1 cellular context compared by ENCODE assay signal in genomic region chr16:29807426-29808218, GRCh38.
A peak's percentile ranks its signal among the peaks of the same experiment; 100 is the strongest.
TF ChIP-seq lines count a peak whose summit lies in the region.

No MANE protein-coding gene starts in this region.

TF ChIP-seq in HepG2, 621 proteins besides CTCF, POLR2A, EP300 and RAD21 (continued from another document and continues in another):
- TF ChIP-seq MNT (IDR thresholded peaks at IDR 0.05) (peak; percentile 88), ZNF354B (CRISPR knock-in tag; IDR thresholded peaks at IDR 0.05) (peak; percentile 88; the same call in 1 of the 2 replicates), RCOR2 (CRISPR knock-in tag; IDR thresholded peaks at IDR 0.05) (0 out of 2 replicates have a peak, but pooled peaks have one; percentile 29), IKZF4 (CRISPR knock-in tag; IDR thresholded peaks at IDR 0.05; ENCODE audit: borderline replicate concordance, low read depth, not compliant biosample characterization) (peak; percentile 98), MED8 (CRISPR knock-in tag; IDR thresholded peaks at IDR 0.05; ENCODE audit: insufficient replicate concordance) (peak; percentile 90), ERF (CRISPR knock-in tag; IDR thresholded peaks at IDR 0.05) (peak; percentile 96), PCBP1 (IDR thresholded peaks at IDR 0.05; ENCODE audit: borderline replicate concordance, low read depth, low read length) (peak; percentile 84; the same call in 1 of the 2 replicates), MED1 (CRISPR knock-in tag; IDR thresholded peaks at IDR 0.05) (peak; percentile 93), ZHX2 (IDR thresholded peaks at IDR 0.05; ENCODE audit: low read depth) (no peak), ZHX2 (CRISPR knock-in tag; IDR thresholded peaks at IDR 0.05; ENCODE audit: borderline replicate concordance) (peak; percentile 93), AGO2 (optimal IDR thresholded peaks at IDR 0.05; ENCODE audit: low read depth, low read length) (peak; percentile 99), ZNF691 (CRISPR knock-in tag; IDR thresholded peaks at IDR 0.05; ENCODE audit: borderline replicate concordance, low read depth) (peak; percentile 96), BRCA1 (CRISPR knock-in tag; IDR thresholded peaks at IDR 0.05) (peak; percentile 92; the same call in 1 of the 2 replicates), HDAC1 (CRISPR knock-in tag; IDR thresholded peaks at IDR 0.05) (peak; percentile 96), ZNF580 (CRISPR knock-in tag; IDR thresholded peaks at IDR 0.05; ENCODE audit: borderline replicate concordance, low read depth) (peak; percentile 98), ZMAT3 (CRISPR knock-in tag; conservative IDR thresholded peaks at IDR 0.05) (peak; percentile 99), ZNF44 (CRISPR knock-in tag; IDR thresholded peaks at IDR 0.05) (0 out of 2 replicates have a peak, but pooled peaks have one; percentile 79), MEIS2 (CRISPR knock-in tag; IDR thresholded peaks at IDR 0.05) (peak; percentile 81), ZFP1 (CRISPR knock-in tag; IDR thresholded peaks at IDR 0.05) (peak; percentile 64; the same call in 1 of the 2 replicates), AKNA (CRISPR knock-in tag; IDR thresholded peaks at IDR 0.05; ENCODE audit: borderline replicate concordance) (peak; percentile 93), HNRNPUL1 (IDR thresholded peaks at IDR 0.05; ENCODE audit: low read depth, low read length) (no peak), SNAPC5 (CRISPR knock-in tag; IDR thresholded peaks at IDR 0.05; ENCODE audit: borderline replicate concordance) (peak; percentile 87; the same call in 1 of the 2 replicates), ZNF577 (CRISPR knock-in tag; IDR thresholded peaks at IDR 0.05; ENCODE audit: borderline replicate concordance, low read depth) (peak; percentile 90; the same call in 1 of the 2 replicates), NFYC (CRISPR knock-in tag; IDR thresholded peaks at IDR 0.05) (peak; percentile 22; the same call in 1 of the 2 replicates), SIX4 (CRISPR knock-in tag; IDR thresholded peaks at IDR 0.05) (no peak; the same call in 1 of the 2 replicates), POGZ (CRISPR knock-in tag; IDR thresholded peaks at IDR 0.05) (peak; percentile 75), MXD1 (CRISPR knock-in tag; IDR thresholded peaks at IDR 0.05) (peak; percentile 99), RELA (CRISPR knock-in tag; IDR thresholded peaks at IDR 0.05) (peak; percentile 53; the same call in 1 of the 2 replicates), ZNF7 (CRISPR knock-in tag; IDR thresholded peaks at IDR 0.05) (no peak), ZNF3 (CRISPR knock-in tag; IDR thresholded peaks at IDR 0.05) (peak; percentile 83), TGIF2 (CRISPR knock-in tag; IDR thresholded peaks at IDR 0.05) (peak; percentile 97; the same call in 1 of the 2 replicates), ZNF484 (CRISPR knock-in tag; IDR thresholded peaks at IDR 0.05; ENCODE audit: borderline replicate concordance, low read depth) (peak; percentile 94; the same call in 1 of the 2 replicates), MZF1 (CRISPR knock-in tag; IDR thresholded peaks at IDR 0.05; ENCODE audit: borderline replicate concordance) (peak; percentile 97), XRCC5 (optimal IDR thresholded peaks at IDR 0.05; ENCODE audit: low read length) (peak; percentile 67), EZH2 (conservative IDR thresholded peaks at IDR 0.05; ENCODE audit: low read depth, low read length) (no peak), KLF6 (CRISPR knock-in tag; IDR thresholded peaks at IDR 0.05) (peak; percentile 99), FOXA1 (IDR thresholded peaks at IDR 0.05) (no peak), FOXA1 (CRISPR knock-in tag; IDR thresholded peaks at IDR 0.05) (no peak; the same call in 1 of the 2 replicates), THAP11 (CRISPR knock-in tag; IDR thresholded peaks at IDR 0.05) (peak; percentile 81), TBL1XR1 (IDR thresholded peaks at IDR 0.05; ENCODE audit: borderline replicate concordance, low read length, partially characterized antibody) (no peak), NFRKB (IDR thresholded peaks at IDR 0.05) (no peak), ZBED4 (CRISPR knock-in tag; IDR thresholded peaks at IDR 0.05; ENCODE audit: borderline replicate concordance) (no peak), DMTF1 (CRISPR knock-in tag; IDR thresholded peaks at IDR 0.05) (0 out of 2 replicates have a peak, but pooled peaks have one; percentile 95)
